ENCODE assay signal across 9 cellular contexts in genomic region chr19:8576273-8576993, GRCh38. TPM values are rescaled to one million over a fixed set of nuclear protein-coding genes. Genes with fewer than 3 reads are reported as not detected.
A peak's percentile ranks its signal among the peaks of the same experiment; 100 is the strongest.
DNase-seq lines count a peak whose midpoint lies in the region; ATAC-seq, FAIRE-seq and TF ChIP-seq lines count a peak whose summit lies in the region.
"Had no signal": no experiment of that assay in that cellular context is flagged by ENCODE, and none has a peak within 500 bp of the region (broad histone marks: within the 10 kb centered on the region; RNA-seq: fewer than 3 reads in every experiment).

No MANE protein-coding gene starts in this region.

- H3K9me3 Mint-ChIP-seq in T-cell = no peaks in the 10 kb centered on the region
- peaks cover 9% of the 10 kb centered on the region for H3K9me3 Mint-ChIP-seq in stimulated activated memory B cell treated with anti-CD40 and anti-IgM and Interleukin-4, amounts not matched to agents 10 μg/mL and 1 μg/mL and 100 μg/mL, for 72 hours

- peak overlapping the region; percentile 87 to 99 for H3K27ac Mint-ChIP-seq in T-cell
- peak overlapping the region; percentile 84 for H3K27ac Mint-ChIP-seq in stimulated activated memory B cell treated with anti-CD40 and anti-IgM and Interleukin-4, amounts not matched to agents 10 μg/mL and 1 μg/mL and 100 μg/mL, for 72 hours

- no peak for FAIRE-seq in H1 (lab: Jason Lieb, UNC)
- FAIRE-seq: islet of Langerhans had no signal

- ATAC-seq in T-cell (replicated peaks in 1 of 4) (peak; percentile 8 to 23 (median 15)), GM19455 (IDR thresholded peaks at IDR 0.05; ENCODE audit: unreplicated experiment) (no peak), HG03025 (IDR thresholded peaks at IDR 0.05; ENCODE audit: low FRiP score, unreplicated experiment) (no peak)
- peak; percentile 69 for ATAC-seq in stimulated activated memory B cell treated with anti-CD40 and anti-IgM and Interleukin-4, amounts not matched to agents 10 μg/mL and 1 μg/mL and 100 μg/mL, for 72 hours

- H3K4me1 Mint-ChIP-seq in T-cell = peaks cover 73 to 79% (median 77%) of the 10 kb centered on the region in 3 donors
- peaks cover 81% of the 10 kb centered on the region for H3K4me1 Mint-ChIP-seq in stimulated activated memory B cell treated with anti-CD40 and anti-IgM and Interleukin-4, amounts not matched to agents 10 μg/mL and 1 μg/mL and 100 μg/mL, for 72 hours

- H3K9ac ChIP-seq in H1 (replicated peaks in 1 of 4; ENCODE audit: extremely low read depth in 1 of 4, low read depth in 3 of 4, low read length in 3 of 4) = no peak overlapping the region

- no peaks in the 10 kb centered on the region for H3K36me3 ChIP-seq in H1 (ENCODE audit: control insufficient read depth in 2 of 4, insufficient read depth in 4 of 4, low read length in 3 of 4)
- H3K36me3 ChIP-seq: brain microvascular endothelial cell had no signal

- TF ChIP-seq CTCF in HL-60 (IDR thresholded peaks at IDR 0.05; ENCODE audit: insufficient read depth, low read length) (no peak), H1 (IDR thresholded peaks at IDR 0.05; ENCODE audit: control extremely low read depth in 1 of 3, insufficient read depth in 1 of 3, low read depth in 1 of 3, low read length in 3 of 3) (no peak)

- H3K27ac ChIP-seq in HL-60 (replicated peaks) = peak overlapping the region; percentile 93
- H3K27ac ChIP-seq in H1 (ENCODE audit: low read depth, low read length) = no peak overlapping the region
- H3K27ac ChIP-seq: brain microvascular endothelial cell had no signal

- no peak overlapping the region for H3K4ac ChIP-seq in H1 (replicated peaks; ENCODE audit: insufficient read length, low read depth, low read length)

- 91% methylated on average over 19 of the region's 19 CpGs; no CpG with 5 or more reads in 1 of the 2 experiments for WGBS in H1 (ENCODE audit: extremely low coverage in 1 of 2, insufficient coverage in 1 of 2, insufficient read length in 1 of 2, insufficient replicate concordance in 2 of 2, low coverage in 1 of 2, low lambda C conversion rate in 2 of 2, missing lambda C conversion rate in 1 of 2), 2 experiments

- no peaks in the 10 kb centered on the region; the same call in 1 of the 2 replicates for H3K79me1 ChIP-seq in H1 (ENCODE audit: low read depth, low read length)

- 0 out of 2 replicates have a peak overlapping the region, but pooled peaks have one; percentile 2 for H2AK5ac ChIP-seq in H1 (ENCODE audit: low read depth, low read length)

- H3K27me3 Mint-ChIP-seq in T-cell = no peaks in the 10 kb centered on the region
- H3K27me3 Mint-ChIP-seq in stimulated activated memory B cell treated with anti-CD40 and anti-IgM and Interleukin-4, amounts not matched to agents 10 μg/mL and 1 μg/mL and 100 μg/mL, for 72 hours = no peaks in the 10 kb centered on the region

- no peak overlapping the region for H2AFZ ChIP-seq in H1 (ENCODE audit: low read length)

- peaks cover 11% of the 10 kb centered on the region for H3K36me3 Mint-ChIP-seq in T-cell
- H3K36me3 Mint-ChIP-seq in stimulated activated memory B cell treated with anti-CD40 and anti-IgM and Interleukin-4, amounts not matched to agents 10 μg/mL and 1 μg/mL and 100 μg/mL, for 72 hours = peaks cover 24% of the 10 kb centered on the region

- peak overlapping the region; percentile 87 to 88 (median 88) for H3K4me3 Mint-ChIP-seq in T-cell
- H3K4me3 Mint-ChIP-seq in stimulated activated memory B cell treated with anti-CD40 and anti-IgM and Interleukin-4, amounts not matched to agents 10 μg/mL and 1 μg/mL and 100 μg/mL, for 72 hours = peak overlapping the region; percentile 89

- peak overlapping the region; percentile 85; the same call in 1 of the 2 replicates for H2BK12ac ChIP-seq in H1 (ENCODE audit: low read depth, low read length)

- H3K23ac ChIP-seq in H1 (ENCODE audit: insufficient read length) = no peak overlapping the region

- peak overlapping the region; percentile 73; the same call in 1 of the 2 replicates for H2BK15ac ChIP-seq in H1 (ENCODE audit: low read length)

- no peaks in the 10 kb centered on the region for H4K20me1 ChIP-seq in H1 (replicated peaks in 1 of 2; ENCODE audit: control insufficient read depth in 1 of 2, insufficient read depth in 2 of 2, low read length in 2 of 2)

- H3K56ac ChIP-seq in H1 (replicated peaks; ENCODE audit: insufficient read length, low read depth, low read length) = no peak overlapping the region

- CTCF ChIA-PET in T-cell (lab: Charles Lee) (interaction anchor here in 1 of 2 donors (0.7 to 1.3 kb wide), 2 partner anchors 36 to 70 kb away, joined by 3 read pairs; no protein-coding TSS in a partner anchor), H1 (lab: Charles Lee; ENCODE audit: partially characterized antibody) (interaction anchor here (0.5 to 6.8 kb wide), 7 partner anchors 12 to 127 kb away, joined by 3 to 68 read pairs (median 6); no protein-coding TSS in a partner anchor)

- H3K27me3 ChIP-seq in HL-60 (ENCODE audit: insufficient read depth, poor library complexity, severe bottlenecking) (no peaks in the 10 kb centered on the region), H1 (replicated peaks in 1 of 4; ENCODE audit: control insufficient read depth in 3 of 4, extremely low read depth in 1 of 4, insufficient read depth in 3 of 4, low read length in 3 of 4) (no peaks in the 10 kb centered on the region)
- H3K27me3 ChIP-seq: brain microvascular endothelial cell had no signal

- TF ChIP-seq POLR2A in H1 (IDR thresholded peaks at IDR 0.05; ENCODE audit: control extremely low read depth in 1 of 2, low read depth in 2 of 2, low read length in 2 of 2) = no peak

- H4K91ac ChIP-seq in H1 (replicated peaks; ENCODE audit: insufficient read length, low read length) = peak overlapping the region; percentile 20

- H3K14ac ChIP-seq in H1 (ENCODE audit: insufficient read length) = no peak overlapping the region

- H3K4me3 ChIP-seq in HL-60 (replicated peaks; ENCODE audit: insufficient read depth, low read length) (peak overlapping the region; percentile 65), H1 (ENCODE audit: extremely low read depth in 1 of 4, insufficient read depth in 2 of 4, low read depth in 3 of 4, low read length in 4 of 4) (no peak overlapping the region)

- H3K23me2 ChIP-seq in H1 (ENCODE audit: low read depth, low read length) = peaks cover 5% of the 10 kb centered on the region; the same call in 1 of the 2 replicates

- H3K4me1 ChIP-seq in H1 (replicated peaks in 1 of 4; ENCODE audit: control insufficient read depth in 3 of 4, insufficient read depth in 4 of 4, low read length in 3 of 4) = peaks cover 0 to 12% (median 2%) of the 10 kb centered on the region in 4 experiments; a peak in 3 of 7 replicates

- H3K9me3 ChIP-seq in H1 (ENCODE audit: insufficient read depth in 2 of 2, low read depth in 1 of 2, low read length in 1 of 2) = no peaks in the 10 kb centered on the region

- no peak overlapping the region for H4K8ac ChIP-seq in H1 (ENCODE audit: extremely low read depth, insufficient read depth, low read length)

- TF ChIP-seq RAD21 in H1 (IDR thresholded peaks at IDR 0.05 in 1 of 2, conservative IDR thresholded peaks at IDR 0.05 in 1 of 2; ENCODE audit: low read depth in 2 of 2, low read length in 2 of 2) = no peak

- H3K18ac ChIP-seq in H1 (ENCODE audit: extremely low read depth, low read length) = peak overlapping the region; percentile 9; the same call in 1 of the 2 replicates

- H4K5ac ChIP-seq in H1 (ENCODE audit: insufficient read length, low read depth, low read length) = no peak overlapping the region

- H3K4me2 ChIP-seq in H1 (ENCODE audit: insufficient read depth in 1 of 2, low read depth in 2 of 2, low read length in 2 of 2) = 0 out of 4 replicates have a peak overlapping the region, but pooled peaks of 1 of the 2 experiments have one; percentile 16

- H2BK120ac ChIP-seq in H1 (replicated peaks; ENCODE audit: low read depth, low read length) = no peak overlapping the region

- POLR2A ChIA-PET in T-cell (lab: Charles Lee) = no interaction called here
- POLR2A ChIA-PET in H1 (lab: Charles Lee; ENCODE audit: partially characterized antibody) = interaction anchor here (0.9 to 2.7 kb wide), 3 partner anchors 11 to 132 kb away, joined by 3 to 13 read pairs (median 3); partner anchors contain the start of gene HNRNPM

- H3K79me2 ChIP-seq in H1 (ENCODE audit: control insufficient read depth in 1 of 2, insufficient read depth in 2 of 2, low read length in 2 of 2) = no peaks in the 10 kb centered on the region

- DNase-seq in HL-60 (ENCODE audit: low read depth in 1 of 2, low spot score in 1 of 2) (peak; percentile 86 to 89), T-cell (peak in 4 of 34 experiments; percentile 24 to 46 (median 28)), H1 (ENCODE audit: low read depth in 1 of 2, low spot score in 2 of 2) (no peak), kidney tubule cell (ENCODE audit: low spot score) (no peak)

- H2BK20ac ChIP-seq in H1 (ENCODE audit: low read length) = peak overlapping the region; percentile 64; the same call in 1 of the 2 replicates

- peak overlapping the region; percentile 55; the same call in 1 of the 2 replicates for H2BK5ac ChIP-seq in H1 (ENCODE audit: low read depth, low read length)

- no peak for TF ChIP-seq EP300 in H1 (IDR thresholded peaks at IDR 0.05; ENCODE audit: borderline replicate concordance in 1 of 2, low read depth in 2 of 2, low read length in 2 of 2)

RNA-seq across cellular contexts. Expression of gene MYO1F, which starts 0.8 kb away (rescaled TPM):
- 100 to 1,000 TPM; 109 to 363 (median 277) TPM for total RNA-seq in T-cell
- total RNA-seq in H1 (2021; fragmentation: NEBNext Ultra II Directional; extraction: Animal tissue kit (Norgen Biotek cat#: 25700)) = 2.2 and 4.6 TPM in 2 replicates
- polyA plus RNA-seq in H1 (2011; rRNA removed) = 1.4 and 3.1 TPM in 2 replicates
- 1.6 TPM for polyA plus RNA-seq in H1 (2011; cell fraction: cytosol; rRNA removed)
- polyA plus RNA-seq in H1 (2011; cell fraction: nucleus; rRNA removed) = 2.8 TPM
- polyA plus RNA-seq in H1 (2012, experiment 1 of 2) = 6.5 to 9.2 TPM (median 8.1 TPM) in 4 replicates
- polyA plus RNA-seq in H1 (2012, experiment 2 of 2) = 2.3 TPM
- polyA plus RNA-seq in H1 (2013, experiment 1 of 2) = 3.7 TPM
- 3.5 TPM for polyA plus RNA-seq in H1 (2013, experiment 2 of 2)
- polyA minus RNA-seq in H1 (2011; rRNA and poly(A)+ RNA removed) = 3.1 and 5.2 TPM in 2 replicates
- 2.1 TPM for polyA minus RNA-seq in H1 (2011; cell fraction: cytosol; rRNA and poly(A)+ RNA removed)
- polyA minus RNA-seq in H1 (2011; cell fraction: nucleus; rRNA and poly(A)+ RNA removed) = 3.9 TPM

RNA-seq across cellular contexts. Expression of gene ADAMTS10, which starts 34.1 kb away (rescaled TPM):
- 100 to 1,000 TPM in 1 of 5 donors, 10 to 100 TPM in 4; 57.2 to 103 (median 80.1) TPM for total RNA-seq in T-cell
- 14.0 and 17.4 TPM in 2 replicates for total RNA-seq in H1 (2021; fragmentation: NEBNext Ultra II Directional; extraction: Animal tissue kit (Norgen Biotek cat#: 25700))
- 6.9 and 16.1 TPM in 2 replicates for polyA plus RNA-seq in H1 (2011; rRNA removed)
- polyA plus RNA-seq in H1 (2011; cell fraction: cytosol; rRNA removed) = 14.8 TPM
- polyA plus RNA-seq in H1 (2011; cell fraction: nucleus; rRNA removed) = 78.6 TPM
- polyA plus RNA-seq in H1 (2012, experiment 1 of 2) = 8.6 to 15.2 TPM (median 12.4 TPM) in 4 replicates
- polyA plus RNA-seq in H1 (2012, experiment 2 of 2) = 3.7 TPM
- 13.2 TPM for polyA plus RNA-seq in H1 (2013, experiment 1 of 2)
- polyA plus RNA-seq in H1 (2013, experiment 2 of 2) = 11.6 TPM
- polyA minus RNA-seq in H1 (2011; rRNA and poly(A)+ RNA removed) = 9.3 and 10.6 TPM in 2 replicates
- polyA minus RNA-seq in H1 (2011; cell fraction: cytosol; rRNA and poly(A)+ RNA removed) = 7.6 TPM
- 30.6 TPM for polyA minus RNA-seq in H1 (2011; cell fraction: nucleus; rRNA and poly(A)+ RNA removed)

RNA-seq across cellular contexts. Expression of gene NFILZ, which starts 54.0 kb away (rescaled TPM):
- not detected for total RNA-seq in T-cell
- total RNA-seq in H1 (2021; fragmentation: NEBNext Ultra II Directional; extraction: Animal tissue kit (Norgen Biotek cat#: 25700)) = not detected in 2 replicates
- polyA plus RNA-seq in H1 (2011; rRNA removed) = not detected in 2 replicates
- polyA plus RNA-seq in H1 (2011; cell fraction: cytosol; rRNA removed) = not detected
- not detected for polyA plus RNA-seq in H1 (2011; cell fraction: nucleus; rRNA removed)
- not detected in 4 replicates for polyA plus RNA-seq in H1 (2012, experiment 1 of 2)
- not detected for polyA plus RNA-seq in H1 (2012, experiment 2 of 2)
- polyA plus RNA-seq in H1 (2013, experiment 1 of 2) = not detected
- polyA plus RNA-seq in H1 (2013, experiment 2 of 2) = not detected
- polyA minus RNA-seq in H1 (2011; rRNA and poly(A)+ RNA removed) = not detected in 2 replicates
- not detected for polyA minus RNA-seq in H1 (2011; cell fraction: cytosol; rRNA and poly(A)+ RNA removed)
- not detected for polyA minus RNA-seq in H1 (2011; cell fraction: nucleus; rRNA and poly(A)+ RNA removed)

Comparison
In these comparisons a context has a peak if more than half of its experiments do, and no peak if none do; other contexts are left out.
1. DNase-seq: peak in HL-60 (2 of 2); none in H1 (0 of 2) and kidney tubule cell (single experiment).
2. ATAC-seq: peak in T-cell (4 of 4) and stimulated activated memory B cell treated with anti-CD40 and anti-IgM and Interleukin-4, amounts not matched to agents 10 μg/mL and 1 μg/mL and 100 μg/mL, for 72 hours (single experiment); none in GM19455 (single experiment) and HG03025 (single experiment).
3. RNA of gene MYO1F, which starts 0.8 kb away (total RNA-seq): 109 to 363 TPM in T-cell; 2.2 to 4.6 TPM in H1; every median in the first group is over 10 times any median in the second.